8 cellular contexts compared by ENCODE assay signal in genomic region chr7:151087247-151088018, GRCh38. TPM values are rescaled to one million over a fixed set of nuclear protein-coding genes. Genes with fewer than 3 reads are reported as not detected.
DNase-seq lines count a peak whose midpoint lies in the region; ATAC-seq and TF ChIP-seq lines count a peak whose summit lies in the region.

No MANE protein-coding gene starts in this region.

- no peaks in the 10 kb centered on the region for H3K9me3 Mint-ChIP-seq in activated T-cell treated with anti-CD3 and anti-CD28 coated beads, Interleukin-2, amount 50 U/mL, for 4 hours
- H3K9me3 Mint-ChIP-seq in natural killer cell = no peaks in the 10 kb centered on the region

- H3K4me3 Mint-ChIP-seq in activated T-cell treated with anti-CD3 and anti-CD28 coated beads, Interleukin-2, amount 50 U/mL, for 4 hours = peak overlapping the region; percentile 86
- H3K4me3 Mint-ChIP-seq in natural killer cell = peak overlapping the region; percentile 91

- TF ChIP-seq CTCF in natural killer cell (IDR thresholded peaks at IDR 0.05) = peak; percentile 31

- peak; percentile 74 for DNase-seq in Ammon's horn (ENCODE audit: low spot score)
- peak; percentile 68 for DNase-seq in NCI-H1092 treated with DMSO at 0.1 percent for 48 hours (lab: John Stamatoyannopoulos, UW)
- peak; percentile 25 for DNase-seq in activated T-cell treated with anti-CD3 and anti-CD28 coated beads, Interleukin-2, amount 50 U/mL, for 4 hours
- peak; percentile 47 for DNase-seq in fibroblast of peridontal ligament (ENCODE audit: extremely low read depth)
- peak; percentile 39 for DNase-seq in natural killer cell
- no peak for DNase-seq in SIG-M5 (lab: John Stamatoyannopoulos, UW)

- peak overlapping the region; percentile 45 to 80 for H3K27ac Mint-ChIP-seq in natural killer cell

- ATAC-seq in GM18867 (IDR thresholded peaks at IDR 0.05; ENCODE audit: unreplicated experiment) = peak; percentile 25
- peak; percentile 28 to 39 for ATAC-seq in activated T-cell treated with anti-CD3 and anti-CD28 coated beads, Interleukin-2, amount 50 U/mL, for 4 hours
- peak; percentile 6 to 26 (median 15) for ATAC-seq in natural killer cell
- ATAC-seq in HG03280 (IDR thresholded peaks at IDR 0.05; ENCODE audit: unreplicated experiment) = no peak

- H3K27me3 Mint-ChIP-seq in activated T-cell treated with anti-CD3 and anti-CD28 coated beads, Interleukin-2, amount 50 U/mL, for 4 hours (ENCODE audit: low read depth) = peaks cover 9% of the 10 kb centered on the region
- no peaks in the 10 kb centered on the region for H3K27me3 Mint-ChIP-seq in natural killer cell (ENCODE audit: low read depth in 2 of 2)

- H3K4me1 Mint-ChIP-seq in activated T-cell treated with anti-CD3 and anti-CD28 coated beads, Interleukin-2, amount 50 U/mL, for 4 hours (ENCODE audit: low read depth) = peaks cover 27% of the 10 kb centered on the region
- peaks cover 48 to 55% of the 10 kb centered on the region in 2 donors for H3K4me1 Mint-ChIP-seq in natural killer cell

- intact Hi-C loops in natural killer cell (cut with micrococcal nuclease) = no loop called here

- peaks cover 2% of the 10 kb centered on the region for H3K36me3 Mint-ChIP-seq in activated T-cell treated with anti-CD3 and anti-CD28 coated beads, Interleukin-2, amount 50 U/mL, for 4 hours (ENCODE audit: insufficient read depth)
- no peaks in the 10 kb centered on the region for H3K36me3 Mint-ChIP-seq in natural killer cell

RNA-seq across cellular contexts. Expression of gene AGAP3, which starts 1.2 kb away (rescaled TPM):
- 10 to 100 TPM; 29.7 to 46.3 (median 35.1) TPM for total RNA-seq in activated T-cell treated with anti-CD3 and anti-CD28 coated beads, Interleukin-2, amount 50 U/mL, for 4 hours
- 10 to 100 TPM; 27.7 to 46.9 (median 42.8) TPM for total RNA-seq in natural killer cell

RNA-seq across cellular contexts. Expression of gene TMUB1, which starts 4.1 kb away (rescaled TPM):
- total RNA-seq in activated T-cell treated with anti-CD3 and anti-CD28 coated beads, Interleukin-2, amount 50 U/mL, for 4 hours = 10 to 100 TPM; 70.3 to 85.3 (median 71.8) TPM
- 10 to 100 TPM; 44.1 to 49.8 (median 47.3) TPM for total RNA-seq in natural killer cell

RNA-seq across cellular contexts. Expression of gene FASTK, which starts 6.8 kb away (rescaled TPM):
- 100 to 1,000 TPM in 2 of 3 donors, 10 to 100 TPM in 1; 96.5 to 111 (median 104) TPM for total RNA-seq in activated T-cell treated with anti-CD3 and anti-CD28 coated beads, Interleukin-2, amount 50 U/mL, for 4 hours
- 10 to 100 TPM; 72.8 to 89.4 (median 85.2) TPM for total RNA-seq in natural killer cell

RNA-seq across cellular contexts. Expression of gene SLC4A2, which starts 28.0 kb away (rescaled TPM):
- 100 to 1,000 TPM; 107 to 125 (median 111) TPM for total RNA-seq in activated T-cell treated with anti-CD3 and anti-CD28 coated beads, Interleukin-2, amount 50 U/mL, for 4 hours
- 10 to 100 TPM; 60.4 to 87.3 (median 66.1) TPM for total RNA-seq in natural killer cell

RNA-seq across cellular contexts. Expression of gene CDK5, which starts 29.7 kb away (rescaled TPM):
- total RNA-seq in activated T-cell treated with anti-CD3 and anti-CD28 coated beads, Interleukin-2, amount 50 U/mL, for 4 hours = 10 to 100 TPM; 14.1 to 15.0 (median 14.3) TPM
- total RNA-seq in natural killer cell = 1 to 10 TPM; 6.2 to 8.0 (median 6.6) TPM
